1 cellular context compared by ENCODE assay signal in genomic region chr3:136195258-136196063, GRCh38.
TF ChIP-seq lines count a peak whose summit lies in the region.

No MANE protein-coding gene starts in this region.

TF ChIP-seq in HepG2, 621 proteins besides CTCF, POLR2A, EP300 and RAD21 (continued from another document):
- TF ChIP-seq ZFP36 (IDR thresholded peaks at IDR 0.05; ENCODE audit: borderline replicate concordance, low read depth, low read length, partially characterized antibody): no peak
- no peak for TF ChIP-seq ZNF34 (CRISPR knock-in tag; IDR thresholded peaks at IDR 0.05; ENCODE audit: borderline replicate concordance)
- no peak for TF ChIP-seq SP2 (CRISPR knock-in tag; IDR thresholded peaks at IDR 0.05)
- no peak for TF ChIP-seq MEIS1 (CRISPR knock-in tag; IDR thresholded peaks at IDR 0.05; ENCODE audit: borderline replicate concordance)
- TF ChIP-seq ZNF547 (CRISPR knock-in tag; IDR thresholded peaks at IDR 0.05): no peak
- no peak for TF ChIP-seq DDIT3 (CRISPR knock-in tag; IDR thresholded peaks at IDR 0.05)
- TF ChIP-seq ZNF879 (CRISPR knock-in tag; IDR thresholded peaks at IDR 0.05): no peak
- no peak for TF ChIP-seq NFATC3 (CRISPR knock-in tag; IDR thresholded peaks at IDR 0.05)
- no peak for TF ChIP-seq CHD2 (IDR thresholded peaks at IDR 0.05; ENCODE audit: low read depth, low read length)
- TF ChIP-seq STAG1 (CRISPR knock-in tag; IDR thresholded peaks at IDR 0.05): no peak
- no peak for TF ChIP-seq ZNF276 (CRISPR knock-in tag; IDR thresholded peaks at IDR 0.05; ENCODE audit: low read depth)
- no peak for TF ChIP-seq AHR (CRISPR knock-in tag; IDR thresholded peaks at IDR 0.05)
- TF ChIP-seq BORCS8-MEF2B (CRISPR knock-in tag; IDR thresholded peaks at IDR 0.05): no peak
- TF ChIP-seq THYN1 (CRISPR knock-in tag; IDR thresholded peaks at IDR 0.05; ENCODE audit: borderline replicate concordance, low read depth): no peak
- TF ChIP-seq ZNF331 (CRISPR knock-in tag; IDR thresholded peaks at IDR 0.05): no peak; the same call in 1 of the 2 replicates
- no peak for TF ChIP-seq E2F1 (CRISPR knock-in tag; IDR thresholded peaks at IDR 0.05)
- TF ChIP-seq KDM3A (CRISPR knock-in tag; IDR thresholded peaks at IDR 0.05; ENCODE audit: low read depth): no peak; the same call in 1 of the 2 replicates
- peak; percentile 72 for TF ChIP-seq ARID4A (CRISPR knock-in tag; IDR thresholded peaks at IDR 0.05; ENCODE audit: borderline replicate concordance)
- no peak for TF ChIP-seq ZBTB49 (CRISPR knock-in tag; IDR thresholded peaks at IDR 0.05; ENCODE audit: borderline replicate concordance)
- TF ChIP-seq MXI1 (IDR thresholded peaks at IDR 0.05; ENCODE audit: borderline replicate concordance, low read depth, low read length): no peak
- TF ChIP-seq HMG20B (CRISPR knock-in tag; conservative IDR thresholded peaks at IDR 0.05): no peak
- no peak for TF ChIP-seq GPBP1L1 (CRISPR knock-in tag; IDR thresholded peaks at IDR 0.05)
- TF ChIP-seq EED (CRISPR knock-in tag; IDR thresholded peaks at IDR 0.05): no peak; the same call in none of the 2 replicates
- no peak for TF ChIP-seq ZNF124 (CRISPR knock-in tag; IDR thresholded peaks at IDR 0.05)
- no peak for TF ChIP-seq ZMYM2 (CRISPR knock-in tag; IDR thresholded peaks at IDR 0.05)
- TF ChIP-seq SOX13 (IDR thresholded peaks at IDR 0.05): no peak
- no peak for TF ChIP-seq SOX13 (CRISPR knock-in tag; conservative IDR thresholded peaks at IDR 0.05 in 1 of 2, IDR thresholded peaks at IDR 0.05 in 1 of 2)
- TF ChIP-seq MIXL1 (CRISPR knock-in tag; IDR thresholded peaks at IDR 0.05): no peak
- TF ChIP-seq ZNF292 (CRISPR knock-in tag; IDR thresholded peaks at IDR 0.05; ENCODE audit: borderline replicate concordance, low read depth): no peak
- 0 out of 2 replicates have a peak, but pooled peaks have one; percentile 2 for TF ChIP-seq STAT5B (CRISPR knock-in tag; IDR thresholded peaks at IDR 0.05)
- no peak for TF ChIP-seq PTBP1 (IDR thresholded peaks at IDR 0.05; ENCODE audit: low read depth, low read length, poor library complexity, severe bottlenecking)
- TF ChIP-seq YEATS4 (CRISPR knock-in tag; IDR thresholded peaks at IDR 0.05; ENCODE audit: borderline replicate concordance): peak; percentile 3; the same call in 1 of the 2 replicates
- TF ChIP-seq RBM39 (IDR thresholded peaks at IDR 0.05; ENCODE audit: low read depth, low read length, poor library complexity, severe bottlenecking): no peak
- peak; percentile 42 for TF ChIP-seq ISL2 (CRISPR knock-in tag; IDR thresholded peaks at IDR 0.05)
